24 cellular contexts compared by ENCODE assay signal in the genomic region with DNA sequence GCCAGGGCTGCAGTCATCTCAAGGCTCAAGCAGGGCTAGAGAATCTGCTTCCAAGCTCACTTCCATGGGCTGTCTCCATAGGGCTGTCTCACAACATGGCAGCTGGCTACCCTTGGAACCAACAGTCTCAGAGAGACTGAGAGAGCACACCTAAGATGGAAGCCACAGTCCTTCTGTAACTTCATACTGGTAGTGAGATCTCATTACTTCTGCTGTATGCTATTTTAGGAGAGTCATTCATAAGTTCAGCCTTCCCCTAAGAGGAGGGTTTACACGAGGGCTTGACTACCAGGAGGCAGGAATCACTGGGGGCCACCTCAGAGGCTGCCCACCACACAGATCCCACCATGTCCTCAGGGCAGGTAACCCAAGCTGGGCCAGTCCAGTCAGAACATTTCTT. TPM values are rescaled to one million over a fixed set of nuclear protein-coding genes. Genes with fewer than 3 reads are reported as not detected.
A peak's percentile ranks its signal among the peaks of the same experiment; 100 is the strongest.
DNase-seq lines count a peak whose midpoint lies in the region; ATAC-seq, FAIRE-seq and TF ChIP-seq lines count a peak whose summit lies in the region.
"Had no signal": no experiment of that assay in that cellular context is flagged by ENCODE, and none has a peak within 500 bp of the region (broad histone marks: within the 10 kb centered on the region; RNA-seq: fewer than 3 reads in every experiment).

No MANE protein-coding gene starts in this region.

- no peak overlapping the region for H3K4me3 ChIP-seq in osteoblast (ENCODE audit: insufficient read depth, low read length)
- H3K4me3 ChIP-seq: A549; BLaER1 treated with 17β-estradiol and CSF1 and Interleukin-3, amounts not matched to agents 10 nM and 100 nM had no signal

- no peak for TF ChIP-seq CTCF in osteoblast (IDR thresholded peaks at IDR 0.05; ENCODE audit: extremely low read depth, low read depth, low read length)

- no peak for ATAC-seq in activated CD8-positive, alpha-beta memory T cell treated with anti-CD3 and anti-CD28 coated beads, Interleukin-2, amount 10 ng/mL, durations not matched to agents 7 days and 5 days
- peak; percentile 24 for ATAC-seq in stimulated activated effector memory CD8-positive, alpha-beta T cell treated with anti-CD3 and anti-CD28 coated beads, Interleukin-12 subunit alpha, Interleukin-12 subunit beta, amount 100 ng/mL, for 72 hours
- no peak for ATAC-seq in GM19324 (IDR thresholded peaks at IDR 0.05; ENCODE audit: low FRiP score, unreplicated experiment)
- ATAC-seq: A549; CD8-positive, alpha-beta T cell had no signal

- H3K9me3 ChIP-seq in osteoblast (ENCODE audit: low read depth, low read length) = no peaks in the 10 kb centered on the region
- H3K9me3 ChIP-seq: A549; BLaER1 treated with 17β-estradiol and CSF1 and Interleukin-3, amounts not matched to agents 10 nM and 100 nM; Caco-2 had no signal

- H3K27ac ChIP-seq in osteoblast (ENCODE audit: low read depth, low read length) = no peak overlapping the region
- H3K27ac ChIP-seq: 22Rv1; A549; BLaER1 treated with 17β-estradiol and CSF1 and Interleukin-3, amounts not matched to agents 10 nM and 100 nM; C4-2B had no signal

- H3K27ac Mint-ChIP-seq in activated CD8-positive, alpha-beta memory T cell treated with anti-CD3 and anti-CD28 coated beads, Interleukin-2, amount 10 ng/mL, durations not matched to agents 7 days and 5 days = no peak overlapping the region
- peak overlapping the region; percentile 6 for H3K27ac Mint-ChIP-seq in stimulated activated effector memory CD8-positive, alpha-beta T cell treated with anti-CD3 and anti-CD28 coated beads, Interleukin-12 subunit alpha, Interleukin-12 subunit beta, amount 100 ng/mL, for 72 hours
- H3K27ac Mint-ChIP-seq: B cell; CD4-positive, alpha-beta T cell; CD8-positive, alpha-beta T cell had no signal

- no peaks in the 10 kb centered on the region for H3K4me1 ChIP-seq in osteoblast (ENCODE audit: insufficient read depth, low read length)
- H3K4me1 ChIP-seq: A549; BLaER1 treated with 17β-estradiol and CSF1 and Interleukin-3, amounts not matched to agents 10 nM and 100 nM; Caco-2 had no signal

- H3K27me3 ChIP-seq in osteoblast (ENCODE audit: insufficient read depth, low read length) = no peaks in the 10 kb centered on the region
- H3K27me3 ChIP-seq: BLaER1 treated with 17β-estradiol and CSF1 and Interleukin-3, amounts not matched to agents 10 nM and 100 nM had no signal

- no peak overlapping the region for H3K4me2 ChIP-seq in osteoblast (ENCODE audit: insufficient read depth, low read length)
- H3K4me2 ChIP-seq: A549; BLaER1 treated with 17β-estradiol and CSF1 and Interleukin-3, amounts not matched to agents 10 nM and 100 nM had no signal

- no peaks in the 10 kb centered on the region for H3K27me3 Mint-ChIP-seq in activated CD8-positive, alpha-beta memory T cell treated with anti-CD3 and anti-CD28 coated beads, Interleukin-2, amount 10 ng/mL, durations not matched to agents 7 days and 5 days
- H3K27me3 Mint-ChIP-seq: B cell; CD4-positive, alpha-beta T cell had no signal

- peak; percentile 37 for DNase-seq in activated CD8-positive, alpha-beta memory T cell treated with anti-CD3 and anti-CD28 coated beads for 24 hours
- no peak for DNase-seq in activated CD8-positive, alpha-beta memory T cell treated with anti-CD3 and anti-CD28 coated beads, Interleukin-2, amount 10 ng/mL, durations not matched to agents 7 days and 5 days
- DNase-seq in HTR-8/SVneo (ENCODE audit: insufficient read length, low spot score) (no peak), osteoblast (ENCODE audit: insufficient read length, low spot score, missing footprints) (peak; percentile 41), HCEC 1CT (no peak), GOT3 (lab: John Stamatoyannopoulos, UW) (no peak)
- DNase-seq in stimulated activated effector memory CD8-positive, alpha-beta T cell treated with anti-CD3 and anti-CD28 coated beads, Interleukin-12 subunit alpha, Interleukin-12 subunit beta, amount 100 ng/mL, for 72 hours (ENCODE audit: low spot score in 2 of 2) = no peak
- DNase-seq: AML-193; Caco-2; Calu3; CD4-positive, alpha-beta T cell; CD8-positive, alpha-beta T cell; DMS79 treated with DMSO at 0.1 percent for 48 hours; GF-D8 had no signal

- H4K20me1 ChIP-seq in osteoblast (ENCODE audit: insufficient read depth, low read length) = no peaks in the 10 kb centered on the region
- H4K20me1 ChIP-seq: BLaER1 treated with 17β-estradiol and CSF1 and Interleukin-3, amounts not matched to agents 10 nM and 100 nM had no signal

- no peaks in the 10 kb centered on the region for H3K4me1 Mint-ChIP-seq in activated CD8-positive, alpha-beta memory T cell treated with anti-CD3 and anti-CD28 coated beads, Interleukin-2, amount 10 ng/mL, durations not matched to agents 7 days and 5 days
- H3K4me1 Mint-ChIP-seq in stimulated activated effector memory CD8-positive, alpha-beta T cell treated with anti-CD3 and anti-CD28 coated beads, Interleukin-12 subunit alpha, Interleukin-12 subunit beta, amount 100 ng/mL, for 72 hours = peaks cover under 1% of the 10 kb centered on the region
- H3K4me1 Mint-ChIP-seq: B cell had no signal

- CTCF ChIA-PET in activated CD8-positive, alpha-beta memory T cell treated with anti-CD3 and anti-CD28 coated beads, Interleukin-2, amount 10 ng/mL, durations not matched to agents 7 days and 5 days (lab: Charles Lee) = interaction anchor here (0.9 kb wide), 1 partner anchor 14 kb away, joined by 3 read pairs; no protein-coding TSS in a partner anchor

- no peaks in the 10 kb centered on the region for H3K79me2 ChIP-seq in osteoblast (ENCODE audit: insufficient read depth, low read length)

- no peak overlapping the region for H3K4me3 Mint-ChIP-seq in activated CD8-positive, alpha-beta memory T cell treated with anti-CD3 and anti-CD28 coated beads, Interleukin-2, amount 10 ng/mL, durations not matched to agents 7 days and 5 days
- H3K4me3 Mint-ChIP-seq in stimulated activated effector memory CD8-positive, alpha-beta T cell treated with anti-CD3 and anti-CD28 coated beads, Interleukin-12 subunit alpha, Interleukin-12 subunit beta, amount 100 ng/mL, for 72 hours = no peak overlapping the region
- H3K4me3 Mint-ChIP-seq: B cell; CD4-positive, alpha-beta T cell; CD8-positive, alpha-beta T cell had no signal

- peak; percentile 9 for FAIRE-seq in HTR-8/SVneo (lab: Jason Lieb, UNC)
- FAIRE-seq: A549, D721Med, G401.6, GM12891, GM19239 had no signal

- no peaks in the 10 kb centered on the region for H3K36me3 ChIP-seq in osteoblast (ENCODE audit: insufficient read depth, low read length)

- no peak overlapping the region for H2AFZ ChIP-seq in osteoblast (ENCODE audit: low read length)

- H3K36me3 Mint-ChIP-seq in activated CD8-positive, alpha-beta memory T cell treated with anti-CD3 and anti-CD28 coated beads, Interleukin-2, amount 10 ng/mL, durations not matched to agents 7 days and 5 days = peaks cover 6% of the 10 kb centered on the region
- H3K36me3 Mint-ChIP-seq in stimulated activated effector memory CD8-positive, alpha-beta T cell treated with anti-CD3 and anti-CD28 coated beads, Interleukin-12 subunit alpha, Interleukin-12 subunit beta, amount 100 ng/mL, for 72 hours = no peaks in the 10 kb centered on the region

- no peaks in the 10 kb centered on the region for H3K9me3 Mint-ChIP-seq in activated CD8-positive, alpha-beta memory T cell treated with anti-CD3 and anti-CD28 coated beads, Interleukin-2, amount 10 ng/mL, durations not matched to agents 7 days and 5 days (ENCODE audit: low read depth)
- H3K9me3 Mint-ChIP-seq in stimulated activated effector memory CD8-positive, alpha-beta T cell treated with anti-CD3 and anti-CD28 coated beads, Interleukin-12 subunit alpha, Interleukin-12 subunit beta, amount 100 ng/mL, for 72 hours = no peaks in the 10 kb centered on the region
- H3K9me3 Mint-ChIP-seq: CD4-positive, alpha-beta T cell; CD8-positive, alpha-beta T cell had no signal

RNA-seq across cellular contexts. Expression of a gene that starts 29.7 kb away (rescaled TPM):
- 100 to 1,000 TPM; 291 to 348 TPM for total RNA-seq in activated CD8-positive, alpha-beta memory T cell treated with anti-CD3 and anti-CD28 coated beads, Interleukin-2, amount 10 ng/mL, durations not matched to agents 7 days and 5 days
- total RNA-seq in osteoblast = 71.9 and 75.3 TPM in 2 replicates

RNA-seq across cellular contexts. Expression of a gene that starts 30.1 kb away (rescaled TPM):
- total RNA-seq in activated CD8-positive, alpha-beta memory T cell treated with anti-CD3 and anti-CD28 coated beads, Interleukin-2, amount 10 ng/mL, durations not matched to agents 7 days and 5 days = 10 to 100 TPM; 40.7 to 50.5 TPM
- 131 and 163 TPM in 2 replicates for total RNA-seq in osteoblast

Comparison
In these comparisons a context has a peak if more than half of its experiments do, and no peak if none do; other contexts are left out.
1. DNase-seq: peak in activated CD8-positive, alpha-beta memory T cell treated with anti-CD3 and anti-CD28 coated beads for 24 hours (single experiment) and osteoblast (single experiment); none in activated CD8-positive, alpha-beta memory T cell treated with anti-CD3 and anti-CD28 coated beads, Interleukin-2, amount 10 ng/mL, durations not matched to agents 7 days and 5 days (single experiment), HTR-8/SVneo (single experiment), stimulated activated effector memory CD8-positive, alpha-beta T cell treated with anti-CD3 and anti-CD28 coated beads, Interleukin-12 subunit alpha, Interleukin-12 subunit beta, amount 100 ng/mL, for 72 hours (0 of 2), HCEC 1CT (single experiment) and GOT3 (single experiment).